8 cellular contexts compared by ENCODE assay signal in genomic region chr5:122999947-123000563, GRCh38. TPM values are rescaled to one million over a fixed set of nuclear protein-coding genes. Genes with fewer than 3 reads are reported as not detected.
DNase-seq lines count a peak whose midpoint lies in the region; ATAC-seq and TF ChIP-seq lines count a peak whose summit lies in the region.

No MANE protein-coding gene starts in this region.

- TF ChIP-seq CTCF in C4-2B (conservative IDR thresholded peaks at IDR 0.05) = peak; percentile 93

- ATAC-seq in GM18520 (IDR thresholded peaks at IDR 0.05; ENCODE audit: unreplicated experiment) (peak; percentile 72), HG02870 (IDR thresholded peaks at IDR 0.05; ENCODE audit: unreplicated experiment) (peak; percentile 96)

- H3K27ac ChIP-seq in C4-2B = no peak overlapping the region

- DNase-seq in NOMO-1 treated with DMSO at 0.1 percent for 48 hours (lab: John Stamatoyannopoulos, UW; ENCODE audit: unreplicated experiment) = peak; percentile 35
- DNase-seq in cerebellar cortex (ENCODE audit: low spot score) = peak; percentile 44
- DNase-seq in mucosa of gallbladder (ENCODE audit: low spot score) = peak; percentile 23
- no peak for DNase-seq in hippocampal formation (lab: John Stamatoyannopoulos, UW)
- no peak for DNase-seq in NCI-H146 (lab: John Stamatoyannopoulos, UW)

RNA-seq across cellular contexts. Expression of gene PPIC, which starts 36.5 kb away (rescaled TPM):
- total RNA-seq in mucosa of gallbladder = 28.8 TPM

Comparison
In these comparisons a context has a peak if more than half of its experiments do, and no peak if none do; other contexts are left out.
1. DNase-seq: peak in NOMO-1 treated with DMSO at 0.1 percent for 48 hours (single experiment), cerebellar cortex (single experiment) and mucosa of gallbladder (single experiment); none in hippocampal formation (0 of 2) and NCI-H146 (single experiment).